Comparison of ENCODE assay signal across 19 cellular contexts in genomic region chr1:177315270-177315669, GRCh38.
"Had no signal": no experiment of that assay in that cellular context is flagged by ENCODE, and none has a peak within 500 bp of the region (broad histone marks: within the 10 kb centered on the region; RNA-seq: fewer than 3 reads in every experiment).

No MANE protein-coding gene starts in this region.

- H3K27me3 Mint-ChIP-seq: effector memory CD8-positive, alpha-beta T cell had no signal

- H3K4me2 ChIP-seq: smooth muscle cell had no signal

- H3K4me3 ChIP-seq: esophagus squamous epithelium, gastroesophageal sphincter, lung, pancreas, smooth muscle cell had no signal

- H3K36me3 Mint-ChIP-seq: immature natural killer cell, naive B cell had no signal

- H3K27ac ChIP-seq: esophagus squamous epithelium, gastroesophageal sphincter, pancreas had no signal

- H3K4me3 Mint-ChIP-seq: effector memory CD8-positive, alpha-beta T cell; immature natural killer cell; naive B cell; nephron had no signal

- H3K4me1 Mint-ChIP-seq: immature natural killer cell, naive B cell had no signal

- ATAC-seq: effector memory CD8-positive, alpha-beta T cell; gastroesophageal sphincter; left colon; left ventricle myocardium superior; pancreas; right cardiac atrium had no signal

- H3K27ac Mint-ChIP-seq: effector memory CD8-positive, alpha-beta T cell; immature natural killer cell; naive B cell; nephron; progenitor cell of endocrine pancreas had no signal

- H3K9me3 ChIP-seq: esophagus squamous epithelium, pancreas had no signal

- H3K4me1 ChIP-seq: esophagus squamous epithelium, gastroesophageal sphincter, pancreas had no signal

- H3K36me3 ChIP-seq: esophagus squamous epithelium, gastroesophageal sphincter, pancreas had no signal

- DNase-seq: effector memory CD8-positive, alpha-beta T cell; esophagus squamous epithelium; glutamatergic neuron; immature natural killer cell; left colon; left ventricle myocardium superior; mesendoderm; naive B cell; occipital lobe; pancreas; right cardiac atrium; stimulated activated CD4-positive, alpha-beta T cell treated with anti-CD3 and anti-CD28 coated beads, Interleukin-2, amount 100 ng/mL, for 48 hours; stimulated activated naive CD4-positive, alpha-beta T cell treated with Interleukin-2 at 50 U/mL for 16 hours; trophoblast cell had no signal

- H3K27me3 ChIP-seq: gastroesophageal sphincter, pancreas had no signal
